Comparison of ENCODE assay signal across 14 cellular contexts in the genomic region with DNA sequence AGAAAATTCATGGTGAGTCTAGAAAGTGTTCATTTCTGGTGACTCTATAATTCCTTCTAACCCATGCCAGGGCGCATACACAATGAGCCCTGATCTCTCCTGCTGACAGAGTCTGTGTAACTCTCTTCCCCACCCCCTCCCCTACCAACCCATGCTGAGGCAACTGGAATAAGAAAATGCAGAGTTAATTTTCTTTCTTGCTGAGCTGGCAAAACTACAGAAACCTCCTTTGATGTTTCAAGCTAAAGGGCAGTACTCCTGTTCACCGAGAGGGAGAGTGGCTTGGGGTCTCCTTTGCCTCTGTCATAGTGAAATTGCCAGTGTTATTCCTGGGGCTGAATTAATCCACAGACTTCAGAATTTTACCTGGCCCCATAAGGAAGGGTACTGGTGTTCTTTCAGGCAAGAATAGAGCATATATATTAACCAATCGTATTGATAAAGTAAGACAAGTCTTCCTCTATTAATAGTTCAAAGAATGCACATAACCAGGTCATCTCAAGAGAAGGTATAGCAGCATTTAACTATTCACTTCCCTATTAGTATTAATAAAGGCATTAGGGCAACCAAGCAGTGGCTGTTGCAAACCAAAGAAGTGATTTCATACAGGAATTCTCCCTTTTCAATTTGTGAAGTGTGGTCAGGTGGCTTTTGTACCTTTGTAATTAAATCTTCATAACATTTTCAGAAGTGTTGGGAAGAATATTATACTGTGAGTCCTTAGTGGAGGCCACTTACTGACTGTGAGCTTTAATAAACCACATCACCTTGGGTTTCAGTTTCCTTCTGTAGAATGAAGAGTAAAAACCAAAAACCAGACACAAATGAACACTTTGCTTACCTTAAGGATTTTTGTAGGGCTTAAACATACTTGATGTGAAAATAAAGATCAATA. TPM values are rescaled to one million over a fixed set of nuclear protein-coding genes. Genes with fewer than 3 reads are reported as not detected.
DNase-seq lines count a peak whose midpoint lies in the region; ATAC-seq and TF ChIP-seq lines count a peak whose summit lies in the region.
"Had no signal": no experiment of that assay in that cellular context is flagged by ENCODE, and none has a peak within 500 bp of the region (broad histone marks: within the 10 kb centered on the region; RNA-seq: fewer than 3 reads in every experiment).

No MANE protein-coding gene starts in this region.

- H3K9me3 ChIP-seq in IMR-90 (ENCODE audit: control insufficient read depth, insufficient read depth, low read length) (no peaks in the 10 kb centered on the region), sigmoid colon (no peaks in the 10 kb centered on the region)
- H3K9me3 ChIP-seq: Peyer's patch had no signal

- H2BK120ac ChIP-seq in IMR-90 (ENCODE audit: low read depth, low read length), result no peak overlapping the region

- no peak overlapping the region for H2BK15ac ChIP-seq in IMR-90 (ENCODE audit: low read depth, low read length)

- DNase-seq in COR-L47 (lab: John Stamatoyannopoulos, UW), result peak; percentile 14
- DNase-seq in IMR-90, result no peak
- DNase-seq in posterior cingulate gyrus, result no peak
- DNase-seq in sigmoid colon, result no peak
- DNase-seq in stimulated activated CD4-positive, alpha-beta T cell treated with anti-CD3 and anti-CD28 coated beads, Interleukin-15, amount 100 ng/mL, for 24 hours, result no peak
- no peak for DNase-seq in globus pallidus (ENCODE audit: low spot score)
- DNase-seq: activated CD4-positive, alpha-beta T cell treated with anti-CD3 and anti-CD28 coated beads, Interleukin-2, amount 50 U/mL, for 1 hour; Peyer's patch; stimulated activated CD4-positive, alpha-beta T cell treated with anti-CD3 and anti-CD28 coated beads, Interleukin-2, amount 100 ng/mL, for 24 hours; trophoblast cell had no signal

- TF ChIP-seq POLR2A in IMR-90 (IDR thresholded peaks at IDR 0.05; ENCODE audit: low read depth, low read length) (no peak), sigmoid colon (IDR thresholded peaks at IDR 0.05) (no peak)

- H3K23ac ChIP-seq in IMR-90 (ENCODE audit: low read depth, low read length), result no peak overlapping the region

- dilution Hi-C loops in IMR-90 (cut with HindIII; ENCODE audit: low sequenced_read_pairs, unreplicated experiment), result no loop called here

- H2AFZ ChIP-seq in IMR-90 (replicated peaks; ENCODE audit: low read length, poor library complexity), result no peak overlapping the region

- no CpG with 5 or more reads among the region's 3 CpGs for WGBS in IMR-90 (ENCODE audit: extremely low coverage in 2 of 2, insufficient read length in 1 of 2), 2 experiments
- 46 to 52% methylated on average over 3 of the region's 3 CpGs for WGBS in sigmoid colon, 2 donors

- H3K27ac ChIP-seq in IMR-90 (ENCODE audit: insufficient read depth, low read length) (no peak overlapping the region), sigmoid colon (no peak overlapping the region)
- H3K27ac ChIP-seq: Peyer's patch had no signal

- POLR2A ChIA-PET in IMR-90 (lab: Charles Lee; ENCODE audit: unreplicated experiment), result no interaction called here

- no peak overlapping the region for H3K4me2 ChIP-seq in IMR-90 (ENCODE audit: low read depth, low read length)

- H3K4ac ChIP-seq in IMR-90 (ENCODE audit: low read depth, low read length), result no peak overlapping the region

- H3K4me3 ChIP-seq in IMR-90 (ENCODE audit: insufficient read depth, low read depth, low read length) (no peak overlapping the region), sigmoid colon (no peak overlapping the region)
- H3K4me3 ChIP-seq: Peyer's patch had no signal

- no peaks in the 10 kb centered on the region for H3K79me1 ChIP-seq in IMR-90 (ENCODE audit: low read depth in 1 of 2, low read length in 2 of 2)

- H3K56ac ChIP-seq in IMR-90 (ENCODE audit: extremely low read depth, insufficient read depth, low read length), result no peak overlapping the region

- TF ChIP-seq CTCF in IMR-90 (conservative IDR thresholded peaks at IDR 0.05; ENCODE audit: low read depth, low read length) (no peak), sigmoid colon (IDR thresholded peaks at IDR 0.05) (no peak)

- no peak overlapping the region for H4K91ac ChIP-seq in IMR-90 (ENCODE audit: insufficient read depth, low read depth, low read length)

- no peaks in the 10 kb centered on the region for H3K9me1 ChIP-seq in IMR-90 (ENCODE audit: insufficient read depth, low read length)

- no peak overlapping the region for H4K5ac ChIP-seq in IMR-90 (ENCODE audit: low read depth, low read length)

- no peak overlapping the region for H3K14ac ChIP-seq in IMR-90 (replicated peaks; ENCODE audit: low read depth, low read length)

- H4K8ac ChIP-seq in IMR-90 (ENCODE audit: low read depth in 2 of 2, low read length in 2 of 2), result no peak overlapping the region

- H2AK5ac ChIP-seq in IMR-90 (ENCODE audit: low read depth, low read length), result no peak overlapping the region

- no peaks in the 10 kb centered on the region for H4K20me1 ChIP-seq in IMR-90 (ENCODE audit: insufficient read depth, low read length)

- TF ChIP-seq RAD21 in IMR-90 (IDR thresholded peaks at IDR 0.05; ENCODE audit: low read length), result no peak

- H2BK20ac ChIP-seq in IMR-90 (ENCODE audit: low read depth, low read length), result no peak overlapping the region

- CTCF ChIA-PET in IMR-90 (lab: Yijun Ruan, JAX), result interaction anchor here (0.6 kb wide), 1 partner anchor 116 kb away, joined by 3 read pairs; no protein-coding TSS in a partner anchor

- in situ Hi-C loops in IMR-90 (cut with MboI; ENCODE audit: low sequenced_read_pairs), result no loop called here

- H3K27me3 ChIP-seq in IMR-90 (ENCODE audit: control insufficient read depth, insufficient read depth, low read length), result peaks cover 32% of the 10 kb centered on the region
- H3K27me3 ChIP-seq in sigmoid colon, result peaks cover 0 to 26% (median 12%) of the 10 kb centered on the region in 3 donors
- H3K27me3 ChIP-seq: Peyer's patch had no signal

- no peak overlapping the region for H3K18ac ChIP-seq in IMR-90 (ENCODE audit: low read depth, low read length)

- no peak overlapping the region for H3K9ac ChIP-seq in IMR-90 (ENCODE audit: low read depth, low read length)

- intact Hi-C loops in IMR-90 (cut with micrococcal nuclease) (no loop called here), posterior cingulate gyrus (cut with DNase I) (no loop called here), sigmoid colon (cut with DNase I) (no loop called here)

- H3K4me1 ChIP-seq in IMR-90 (ENCODE audit: control insufficient read depth, insufficient read depth, low read length) (peaks cover 3% of the 10 kb centered on the region; the same call in 1 of the 2 replicates), sigmoid colon (peaks cover 0 to 14% (median 13%) of the 10 kb centered on the region in 4 donors)

- no TSS peak for BruUV-seq in IMR-90 (replicated peaks; lab: Mats Ljungman, UMichigan)

- ATAC-seq in GM19351 (IDR thresholded peaks at IDR 0.05; ENCODE audit: unreplicated experiment), result peak; percentile 89
- peak; percentile 84 for ATAC-seq in HG02852 (IDR thresholded peaks at IDR 0.05; ENCODE audit: unreplicated experiment)
- ATAC-seq in IMR-90 (ENCODE audit: low read depth), result no peak

- no peak overlapping the region for H2AK9ac ChIP-seq in IMR-90 (replicated peaks; ENCODE audit: low read depth, low read length, poor library complexity)

- H3K36me3 ChIP-seq in IMR-90 (ENCODE audit: control insufficient read depth, insufficient read depth, low read length) (no peaks in the 10 kb centered on the region), sigmoid colon (no peaks in the 10 kb centered on the region)
- H3K36me3 ChIP-seq: Peyer's patch had no signal

- H2BK5ac ChIP-seq in IMR-90 (ENCODE audit: low read depth, low read length, poor library complexity, severe bottlenecking), result no peak overlapping the region

- TF ChIP-seq EP300 in sigmoid colon (IDR thresholded peaks at IDR 0.05), result no peak

TF ChIP-seq in IMR-90, 13 proteins besides CTCF, POLR2A, EP300 and RAD21:
- peak; percentile 79 for TF ChIP-seq MAFK (IDR thresholded peaks at IDR 0.05; ENCODE audit: low read depth, low read length)
- no peak for TF ChIP-seq CEBPB (IDR thresholded peaks at IDR 0.05; ENCODE audit: low read depth, low read length)
- no peak for TF ChIP-seq FOS (IDR thresholded peaks at IDR 0.05; ENCODE audit: low read depth, low read length)

RNA-seq across cellular contexts. Expression of gene GAP43, which starts 4.1 kb away (rescaled TPM):
- 0.36 and 0.56 TPM in 2 replicates for total RNA-seq in IMR-90 (2012; rRNA removed)
- 0.50 and 0.51 TPM in 2 replicates for polyA plus RNA-seq in IMR-90 (2012; rRNA removed)
- polyA plus RNA-seq in IMR-90 (2012; cell fraction: cytosol; rRNA removed), result 0.18 and 0.34 TPM in 2 replicates
- 0.10 and 0.17 TPM in 2 replicates for polyA plus RNA-seq in IMR-90 (2012; cell fraction: nucleus; rRNA removed; ENCODE audit: low replicate concordance)
- total RNA-seq in sigmoid colon, result 10 to 100 TPM in 2 of 4 donors, 1 to 10 TPM in 2; 4.4 to 18.9 (median 9.7) TPM
- polyA plus RNA-seq in sigmoid colon, result 1 to 10 TPM in 1 of 3 donors, under 1 TPM in 1, not detected in 1; 0.60 to 8.2 TPM
- total RNA-seq: fibroblast of villous mesenchyme, MCF 10A had no signal
